1 cellular context compared by ENCODE assay signal in the genomic region with DNA sequence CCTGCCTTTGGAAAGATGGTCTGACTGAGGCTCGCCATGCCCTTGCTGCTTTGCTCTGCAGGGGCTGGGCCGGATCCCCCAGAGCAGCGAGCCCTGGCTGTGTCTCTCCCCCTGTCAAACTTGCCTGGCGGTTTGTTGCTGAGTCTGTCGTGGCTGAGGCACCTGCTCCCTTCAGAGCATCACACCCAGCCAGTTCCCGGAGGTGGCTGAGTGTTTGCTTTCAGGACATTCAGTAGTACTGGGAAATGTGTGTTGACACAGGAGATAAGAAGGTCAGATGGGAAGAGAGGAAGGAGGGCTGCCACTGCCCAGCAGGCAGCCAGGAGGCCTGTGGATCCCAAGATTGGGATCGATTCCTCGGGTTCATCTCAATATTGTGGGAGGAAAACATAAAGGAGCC.
TF ChIP-seq lines count a peak whose summit lies in the region.

No MANE protein-coding gene starts in this region.

TF ChIP-seq in H1, 55 proteins besides CTCF, POLR2A, EP300 and RAD21 (continued from another document):
- TF ChIP-seq, protein P1, sequence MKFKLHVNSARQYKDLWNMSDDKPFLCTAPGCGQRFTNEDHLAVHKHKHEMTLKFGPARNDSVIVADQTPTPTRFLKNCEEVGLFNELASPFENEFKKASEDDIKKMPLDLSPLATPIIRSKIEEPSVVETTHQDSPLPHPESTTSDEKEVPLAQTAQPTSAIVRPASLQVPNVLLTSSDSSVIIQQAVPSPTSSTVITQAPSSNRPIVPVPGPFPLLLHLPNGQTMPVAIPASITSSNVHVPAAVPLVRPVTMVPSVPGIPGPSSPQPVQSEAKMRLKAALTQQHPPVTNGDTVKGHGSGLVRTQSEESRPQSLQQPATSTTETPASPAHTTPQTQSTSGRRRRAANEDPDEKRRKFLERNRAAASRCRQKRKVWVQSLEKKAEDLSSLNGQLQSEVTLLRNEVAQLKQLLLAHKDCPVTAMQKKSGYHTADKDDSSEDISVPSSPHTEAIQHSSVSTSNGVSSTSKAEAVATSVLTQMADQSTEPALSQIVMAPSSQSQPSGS (IDR thresholded peaks at IDR 0.05; ENCODE audit: low read length): no peak
